18 cellular contexts compared by ENCODE assay signal in genomic region chr6:11682525-11682924, GRCh38.
"Had no signal": no experiment of that assay in that cellular context is flagged by ENCODE, and none has a peak within 500 bp of the region (broad histone marks: within the 10 kb centered on the region; RNA-seq: fewer than 3 reads in every experiment).

No MANE protein-coding gene starts in this region.

- H3K27ac ChIP-seq: colonic mucosa, esophagus muscularis mucosa, gastrocnemius medialis, heart right ventricle, skin epidermis, thyroid gland had no signal

- H3K36me3 ChIP-seq: colonic mucosa, esophagus muscularis mucosa, gastrocnemius medialis, heart right ventricle, thyroid gland had no signal

- H3K4me3 ChIP-seq: colonic mucosa, esophagus muscularis mucosa, gastrocnemius medialis, heart right ventricle, skin epidermis, thyroid gland had no signal

- H3K4me1 Mint-ChIP-seq: activated CD4-positive, alpha-beta memory T cell treated with anti-CD3 and anti-CD28 coated beads, Interleukin-2, amount 10 ng/mL, durations not matched to agents 7 days and 5 days; activated CD4-positive, alpha-beta T cell treated with anti-CD3 and anti-CD28 coated beads for 36 hours; activated naive CD4-positive, alpha-beta T cell treated with anti-CD3 and anti-CD28 coated beads, Interleukin-2, amount 50 U/mL, for 24 hours; stimulated activated naive B cell treated with anti-CD40 and anti-IgM and Interleukin-4, amounts not matched to agents 10 μg/mL and 1 μg/mL and 100 μg/mL, for 72 hours had no signal

- H3K4me1 ChIP-seq: gastrocnemius medialis, thyroid gland had no signal

- H3K27me3 Mint-ChIP-seq: activated naive CD4-positive, alpha-beta T cell treated with anti-CD3 and anti-CD28 coated beads, Interleukin-2, amount 50 U/mL, for 24 hours had no signal

- ATAC-seq: activated CD4-positive, alpha-beta T cell treated with anti-CD3 and anti-CD28 coated beads for 36 hours; activated T-cell treated with anti-CD3 and anti-CD28 coated beads, Interleukin-2, amount 50 U/mL, for 4 hours; gastrocnemius medialis; heart right ventricle; natural killer cell treated with Interleukin-12 subunit alpha and Interleukin-12 subunit beta and Interleukin-15 and Interleukin-18, amount 100 ng/mL, for 72 hours; stimulated activated naive B cell treated with anti-CD40 and anti-IgM and Interleukin-4, amounts not matched to agents 10 μg/mL and 1 μg/mL and 100 μg/mL, for 72 hours had no signal

- DNase-seq: activated CD4-positive, alpha-beta memory T cell treated with anti-CD3 and anti-CD28 coated beads, Interleukin-2, amount 10 ng/mL, durations not matched to agents 7 days and 5 days; activated CD4-positive, alpha-beta T cell treated with anti-CD3 and anti-CD28 coated beads for 36 hours; activated effector memory CD4-positive, alpha-beta T cell treated with Interleukin-2 at 50 U/mL for 16 hours; activated T-cell treated with anti-CD3 and anti-CD28 coated beads, Interleukin-2, amount 50 U/mL, for 4 hours; central memory CD4-positive, alpha-beta T cell; colonic mucosa; gastrocnemius medialis; heart right ventricle; mesendoderm; retina; stimulated activated CD4-positive, alpha-beta T cell treated with anti-CD3 and anti-CD28 coated beads, Interleukin-15, amount 100 ng/mL, for 24 hours; stimulated activated CD4-positive, alpha-beta T cell treated with anti-CD3 and anti-CD28 coated beads, Interleukin-4, amount 100 ng/mL, for 1 hour; stimulated activated naive B cell treated with anti-CD40 and anti-IgM and Interleukin-4, amounts not matched to agents 10 μg/mL and 1 μg/mL and 100 μg/mL, for 72 hours; thyroid gland had no signal

- H3K27me3 ChIP-seq: colonic mucosa, esophagus muscularis mucosa, gastrocnemius medialis, heart right ventricle, thyroid gland had no signal

- H3K9me3 ChIP-seq: colonic mucosa, esophagus muscularis mucosa, gastrocnemius medialis, thyroid gland had no signal

- H3K27ac Mint-ChIP-seq: activated CD4-positive, alpha-beta memory T cell treated with anti-CD3 and anti-CD28 coated beads, Interleukin-2, amount 10 ng/mL, durations not matched to agents 7 days and 5 days; activated CD4-positive, alpha-beta T cell treated with anti-CD3 and anti-CD28 coated beads for 36 hours; activated naive CD4-positive, alpha-beta T cell treated with anti-CD3 and anti-CD28 coated beads, Interleukin-2, amount 50 U/mL, for 24 hours; natural killer cell treated with Interleukin-12 subunit alpha and Interleukin-12 subunit beta and Interleukin-15 and Interleukin-18, amount 100 ng/mL, for 72 hours; stimulated activated naive B cell treated with anti-CD40 and anti-IgM and Interleukin-4, amounts not matched to agents 10 μg/mL and 1 μg/mL and 100 μg/mL, for 72 hours had no signal

- H3K4me3 Mint-ChIP-seq: activated CD4-positive, alpha-beta memory T cell treated with anti-CD3 and anti-CD28 coated beads, Interleukin-2, amount 10 ng/mL, durations not matched to agents 7 days and 5 days; activated CD4-positive, alpha-beta T cell treated with anti-CD3 and anti-CD28 coated beads for 36 hours; activated naive CD4-positive, alpha-beta T cell treated with anti-CD3 and anti-CD28 coated beads, Interleukin-2, amount 50 U/mL, for 24 hours; activated T-cell treated with anti-CD3 and anti-CD28 coated beads, Interleukin-2, amount 50 U/mL, for 4 hours; natural killer cell treated with Interleukin-12 subunit alpha and Interleukin-12 subunit beta and Interleukin-15 and Interleukin-18, amount 100 ng/mL, for 72 hours; stimulated activated naive B cell treated with anti-CD40 and anti-IgM and Interleukin-4, amounts not matched to agents 10 μg/mL and 1 μg/mL and 100 μg/mL, for 72 hours had no signal
